27 cellular contexts compared by ENCODE assay signal in genomic region chr3:14926592-14926991, GRCh38.
"Had no signal": no experiment of that assay in that cellular context is flagged by ENCODE, and none has a peak within 500 bp of the region (broad histone marks: within the 10 kb centered on the region; RNA-seq: fewer than 3 reads in every experiment).

No MANE protein-coding gene starts in this region.

- H3K4me3 ChIP-seq: left lung, lower lobe of right lung, neural progenitor cell, ovary, prostate gland, sigmoid colon, spleen, tibial nerve, uterus had no signal

- H3K27ac ChIP-seq: left lung, lower lobe of right lung, neural progenitor cell, neutrophil, ovary, prostate gland, sigmoid colon, spleen, tibial nerve, uterus had no signal

- FAIRE-seq: islet of Langerhans, kidney, small intestine had no signal

- H2AFZ ChIP-seq: neural progenitor cell had no signal

- DNase-seq: immature natural killer cell; kidney; left colon; left lung; lower lobe of right lung; mammary epithelial cell; mesenchymal stem cell; naive thymus-derived CD8-positive, alpha-beta T cell; ovary; retina; right cardiac atrium; sigmoid colon; small intestine; spleen; stimulated activated CD4-positive, alpha-beta T cell treated with anti-CD3 and anti-CD28 coated beads, Interleukin-4, amount 100 ng/mL, for 24 hours; stimulated activated CD8-positive, alpha-beta memory T cell treated with anti-CD3 and anti-CD28 coated beads, Interleukin-4, amount 100 ng/mL, for 48 hours; stimulated activated naive CD4-positive, alpha-beta T cell treated with Interleukin-2 at 50 U/mL for 16 hours; stimulated activated naive CD8-positive, alpha-beta T cell treated with anti-CD3 and anti-CD28 coated beads, Interleukin-15, amount 100 ng/mL, for 72 hours; uterus had no signal

- H3K9ac ChIP-seq: neural progenitor cell had no signal

- H3K4me1 Mint-ChIP-seq: naive thymus-derived CD8-positive, alpha-beta T cell; nephron; stimulated activated memory B cell treated with anti-CD40 and anti-IgM and Interleukin-4, amounts not matched to agents 10 μg/mL and 1 μg/mL and 100 μg/mL, for 72 hours; stimulated activated naive CD8-positive, alpha-beta T cell treated with anti-CD3 and anti-CD28 coated beads, Interleukin-15, amount 100 ng/mL, for 72 hours had no signal

- H3K4me3 Mint-ChIP-seq: immature natural killer cell; naive thymus-derived CD8-positive, alpha-beta T cell; nephron; neural progenitor cell; stimulated activated memory B cell treated with anti-CD40 and anti-IgM and Interleukin-4, amounts not matched to agents 10 μg/mL and 1 μg/mL and 100 μg/mL, for 72 hours; stimulated activated naive CD8-positive, alpha-beta T cell treated with anti-CD3 and anti-CD28 coated beads, Interleukin-15, amount 100 ng/mL, for 72 hours; type B pancreatic cell had no signal

- H3K27me3 ChIP-seq: left lung, neural progenitor cell, neutrophil, ovary, sigmoid colon, spleen, tibial nerve, uterus had no signal

- H3K36me3 ChIP-seq: neural progenitor cell, neutrophil, ovary, prostate gland, sigmoid colon, uterus had no signal

- H3K36me3 Mint-ChIP-seq: naive thymus-derived CD8-positive, alpha-beta T cell; neural progenitor cell; stimulated activated memory B cell treated with anti-CD40 and anti-IgM and Interleukin-4, amounts not matched to agents 10 μg/mL and 1 μg/mL and 100 μg/mL, for 72 hours; type B pancreatic cell had no signal

- H3K27me3 Mint-ChIP-seq: stimulated activated memory B cell treated with anti-CD40 and anti-IgM and Interleukin-4, amounts not matched to agents 10 μg/mL and 1 μg/mL and 100 μg/mL, for 72 hours; stimulated activated naive CD8-positive, alpha-beta T cell treated with anti-CD3 and anti-CD28 coated beads, Interleukin-15, amount 100 ng/mL, for 72 hours had no signal

- H3K27ac Mint-ChIP-seq: immature natural killer cell; nephron; neural progenitor cell; stimulated activated memory B cell treated with anti-CD40 and anti-IgM and Interleukin-4, amounts not matched to agents 10 μg/mL and 1 μg/mL and 100 μg/mL, for 72 hours; stimulated activated naive CD8-positive, alpha-beta T cell treated with anti-CD3 and anti-CD28 coated beads, Interleukin-15, amount 100 ng/mL, for 72 hours; type B pancreatic cell had no signal

- H3K4me2 ChIP-seq: neural progenitor cell had no signal

- H3K9me3 Mint-ChIP-seq: immature natural killer cell; naive thymus-derived CD8-positive, alpha-beta T cell; nephron; neural progenitor cell; stimulated activated memory B cell treated with anti-CD40 and anti-IgM and Interleukin-4, amounts not matched to agents 10 μg/mL and 1 μg/mL and 100 μg/mL, for 72 hours; stimulated activated naive CD8-positive, alpha-beta T cell treated with anti-CD3 and anti-CD28 coated beads, Interleukin-15, amount 100 ng/mL, for 72 hours; type B pancreatic cell had no signal

- H3K4me1 ChIP-seq: left lung, prostate gland, sigmoid colon, tibial nerve, uterus had no signal

- ATAC-seq: left colon; right cardiac atrium; stimulated activated memory B cell treated with anti-CD40 and anti-IgM and Interleukin-4, amounts not matched to agents 10 μg/mL and 1 μg/mL and 100 μg/mL, for 72 hours; stimulated activated naive CD8-positive, alpha-beta T cell treated with anti-CD3 and anti-CD28 coated beads, Interleukin-15, amount 100 ng/mL, for 72 hours had no signal

- H3K9me3 ChIP-seq: left lung, lower lobe of right lung, neutrophil, ovary, prostate gland, sigmoid colon, spleen, tibial nerve, uterus had no signal
